In the genomic region with DNA sequence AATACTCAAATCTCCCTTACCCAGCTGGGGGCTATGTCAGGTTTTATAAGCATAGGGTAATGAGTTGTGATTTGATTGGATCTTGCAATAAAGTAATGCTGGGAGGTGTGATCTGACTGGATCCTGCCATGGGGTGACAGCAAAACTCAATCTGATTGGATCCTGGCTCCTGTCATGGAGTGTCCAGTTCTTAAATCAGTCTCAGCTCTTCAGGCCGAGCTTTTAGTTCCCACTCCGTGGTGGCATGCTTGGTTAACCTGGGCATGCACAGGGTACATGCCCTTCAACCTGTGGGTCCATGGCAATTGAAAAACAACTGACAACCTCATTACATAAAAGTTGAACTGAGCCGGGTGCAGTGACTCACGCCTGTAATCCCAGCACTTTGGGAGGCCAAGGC, we compare ENCODE assay signal across 10 cellular contexts. TPM values are rescaled to one million over a fixed set of nuclear protein-coding genes. Genes with fewer than 3 reads are reported as not detected.
"Had no signal": no experiment of that assay in that cellular context is flagged by ENCODE, and none has a peak within 500 bp of the region (broad histone marks: within the 10 kb centered on the region; RNA-seq: fewer than 3 reads in every experiment).

No MANE protein-coding gene starts in this region.

RNA-seq across cellular contexts. Expression of gene UPK3B, which starts 15.8 kb away (rescaled TPM):
- total RNA-seq: kidney epithelial cell had no signal
- polyA plus RNA-seq: immature natural killer cell; naive thymus-derived CD4-positive, alpha-beta T cell; naive thymus-derived CD8-positive, alpha-beta T cell had no signal

RNA-seq across cellular contexts. Expression of gene SPDYE16, which starts 16.9 kb away (rescaled TPM):
- total RNA-seq: kidney epithelial cell, left ventricle myocardium superior, lung microvascular endothelial cell, mesenteric fat pad, mucosa of gallbladder had no signal
- polyA plus RNA-seq: keratinocyte; mammary epithelial cell; naive thymus-derived CD8-positive, alpha-beta T cell had no signal
